18 cellular contexts compared by ENCODE assay signal in the genomic region with DNA sequence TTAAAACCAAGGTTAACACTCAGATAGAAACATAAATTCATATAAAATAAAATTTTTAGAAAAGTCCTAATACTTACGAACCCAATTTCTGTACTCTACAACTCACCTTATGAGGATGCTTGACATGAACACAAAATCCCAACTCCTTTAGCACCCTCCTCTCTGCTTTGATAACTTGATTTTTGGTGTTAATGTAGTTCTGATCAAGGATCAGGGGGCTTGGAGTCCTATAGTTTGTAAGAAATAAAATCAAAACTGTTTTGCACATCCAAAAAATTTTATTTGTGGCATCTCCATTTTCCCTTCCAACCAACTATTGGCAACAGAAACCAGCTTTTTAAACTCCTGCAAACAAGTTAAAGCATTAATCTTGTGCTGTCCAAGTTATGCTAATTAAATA. TPM values are rescaled to one million over a fixed set of nuclear protein-coding genes. Genes with fewer than 3 reads are reported as not detected.
DNase-seq lines count a peak whose midpoint lies in the region; ATAC-seq and TF ChIP-seq lines count a peak whose summit lies in the region.
"Had no signal": no experiment of that assay in that cellular context is flagged by ENCODE, and none has a peak within 500 bp of the region (broad histone marks: within the 10 kb centered on the region; RNA-seq: fewer than 3 reads in every experiment).

No MANE protein-coding gene starts in this region.

- no peak overlapping the region for H3K4me3 ChIP-seq in mesenchymal stem cell (ENCODE audit: insufficient read depth in 1 of 2, low read depth in 1 of 2, low read length in 2 of 2)
- H3K4me3 ChIP-seq: BLaER1, HAP-1 had no signal

- no peak for TF ChIP-seq CTCF in CD4-positive, alpha-beta T cell (IDR thresholded peaks at IDR 0.05)

- H3K27ac ChIP-seq in CD4-positive, alpha-beta T cell (ENCODE audit: low read depth, low read length) = no peak overlapping the region
- no peak overlapping the region for H3K27ac ChIP-seq in mesenchymal stem cell (ENCODE audit: low read length, poor library complexity, severe bottlenecking)
- H3K27ac ChIP-seq: 22Rv1, BLaER1, HL-60 had no signal

- no peak overlapping the region for H2AK5ac ChIP-seq in mesenchymal stem cell (ENCODE audit: low read length, severe bottlenecking)

- H4K8ac ChIP-seq in mesenchymal stem cell (ENCODE audit: low read length) = no peak overlapping the region

- H3K27me3 Mint-ChIP-seq in activated CD4-positive, alpha-beta T cell treated with anti-CD3 and anti-CD28 coated beads for 36 hours = no peaks in the 10 kb centered on the region
- H3K27me3 Mint-ChIP-seq in CD4-positive, alpha-beta T cell = no peaks in the 10 kb centered on the region
- H3K27me3 Mint-ChIP-seq in activated T-helper 1 cell treated with anti-CD3 and anti-CD28 coated beads, Interleukin-12 subunit alpha, Interleukin-12 subunit beta, Interleukin-2, Interleukin-4 antibody, amounts not matched to agents 30 ng/mL and 10 ng/mL and 1 ng/mL, durations not matched to agents 14 hours and 24 hours and 36 hours (ENCODE audit: insufficient read depth) = no peaks in the 10 kb centered on the region

- CTCF ChIA-PET in activated CD4-positive, alpha-beta T cell treated with anti-CD3 and anti-CD28 coated beads for 36 hours (lab: Charles Lee) = interaction anchor here (0.5 to 0.7 kb wide), 3 partner anchors 9 to 72 kb away, joined by 3 to 4 read pairs (median 4); no protein-coding TSS in a partner anchor
- CTCF ChIA-PET in CD4-positive, alpha-beta T cell (lab: Charles Lee) = interaction anchor here (1.1 to 1.4 kb wide), 2 partner anchors 15 to 22 kb away, joined by 3 to 4 read pairs; no protein-coding TSS in a partner anchor

- peak overlapping the region; percentile 49 for H3K27ac Mint-ChIP-seq in activated CD4-positive, alpha-beta T cell treated with anti-CD3 and anti-CD28 coated beads for 36 hours
- peak overlapping the region; percentile 6 for H3K27ac Mint-ChIP-seq in CD4-positive, alpha-beta T cell
- no peak overlapping the region for H3K27ac Mint-ChIP-seq in activated T-helper 1 cell treated with anti-CD3 and anti-CD28 coated beads, Interleukin-12 subunit alpha, Interleukin-12 subunit beta, Interleukin-2, Interleukin-4 antibody, amounts not matched to agents 30 ng/mL and 10 ng/mL and 1 ng/mL, durations not matched to agents 14 hours and 24 hours and 36 hours

- H2BK5ac ChIP-seq in mesenchymal stem cell (ENCODE audit: low read depth, low read length, poor library complexity, severe bottlenecking) = no peak overlapping the region

- H3K4me1 ChIP-seq in mesenchymal stem cell (ENCODE audit: control insufficient read depth, insufficient read depth, low read depth, low read length) = no peaks in the 10 kb centered on the region

- H3K36me3 Mint-ChIP-seq in activated CD4-positive, alpha-beta T cell treated with anti-CD3 and anti-CD28 coated beads for 36 hours (ENCODE audit: low read depth) = peaks cover 88% of the 10 kb centered on the region
- H3K36me3 Mint-ChIP-seq in CD4-positive, alpha-beta T cell (ENCODE audit: low read depth) = peaks cover 100% of the 10 kb centered on the region
- H3K36me3 Mint-ChIP-seq in activated T-helper 1 cell treated with anti-CD3 and anti-CD28 coated beads, Interleukin-12 subunit alpha, Interleukin-12 subunit beta, Interleukin-2, Interleukin-4 antibody, amounts not matched to agents 30 ng/mL and 10 ng/mL and 1 ng/mL, durations not matched to agents 14 hours and 24 hours and 36 hours (ENCODE audit: low read depth) = peaks cover 87% of the 10 kb centered on the region

- H2BK12ac ChIP-seq in mesenchymal stem cell (ENCODE audit: low read length in 2 of 2) = no peak overlapping the region

- intact Hi-C loops in activated CD4-positive, alpha-beta T cell treated with anti-CD3 and anti-CD28 coated beads for 36 hours (cut with DNase I, micrococcal nuclease) = no loop called here
- intact Hi-C loops in CD4-positive, alpha-beta T cell (cut with DNase I, micrococcal nuclease) = no loop called here
- intact Hi-C loops in activated T-helper 1 cell treated with anti-CD3 and anti-CD28 coated beads, Interleukin-12 subunit alpha, Interleukin-12 subunit beta, Interleukin-2, Interleukin-4 antibody, amounts not matched to agents 30 ng/mL and 10 ng/mL and 1 ng/mL, durations not matched to agents 14 hours and 24 hours and 36 hours (cut with micrococcal nuclease) = loop anchor here (1.0 kb wide), 1 partner anchor 7 kb away; a partner anchor contains a TSS

- ATAC-seq in activated CD4-positive, alpha-beta T cell treated with anti-CD3 and anti-CD28 coated beads for 36 hours = no peak
- no peak for ATAC-seq in CD4-positive, alpha-beta T cell (ENCODE audit: poor library complexity)
- no peak for ATAC-seq in HG02981 (IDR thresholded peaks at IDR 0.05; ENCODE audit: unreplicated experiment)
- no peak for ATAC-seq in HG03095 (IDR thresholded peaks at IDR 0.05; ENCODE audit: unreplicated experiment)

- POLR2A ChIA-PET in activated CD4-positive, alpha-beta T cell treated with anti-CD3 and anti-CD28 coated beads for 36 hours (lab: Charles Lee) = interaction anchor here (1.3 kb wide), 1 partner anchor 64 kb away, joined by 4 read pairs; no protein-coding TSS in a partner anchor
- POLR2A ChIA-PET in CD4-positive, alpha-beta T cell (lab: Charles Lee) = interaction anchor here (0.8 to 1.2 kb wide), 4 partner anchors 16 to 64 kb away, joined by 3 to 4 read pairs (median 4); no protein-coding TSS in a partner anchor

- no peak overlapping the region for H3K4me3 Mint-ChIP-seq in activated CD4-positive, alpha-beta T cell treated with anti-CD3 and anti-CD28 coated beads for 36 hours
- peak overlapping the region; percentile 17 for H3K4me3 Mint-ChIP-seq in CD4-positive, alpha-beta T cell
- H3K4me3 Mint-ChIP-seq in activated T-helper 1 cell treated with anti-CD3 and anti-CD28 coated beads, Interleukin-12 subunit alpha, Interleukin-12 subunit beta, Interleukin-2, Interleukin-4 antibody, amounts not matched to agents 30 ng/mL and 10 ng/mL and 1 ng/mL, durations not matched to agents 14 hours and 24 hours and 36 hours = peak overlapping the region; percentile 1

- no peaks in the 10 kb centered on the region for H3K9me3 Mint-ChIP-seq in activated CD4-positive, alpha-beta T cell treated with anti-CD3 and anti-CD28 coated beads for 36 hours (ENCODE audit: low read depth)
- H3K9me3 Mint-ChIP-seq in CD4-positive, alpha-beta T cell = no peaks in the 10 kb centered on the region
- H3K9me3 Mint-ChIP-seq in activated T-helper 1 cell treated with anti-CD3 and anti-CD28 coated beads, Interleukin-12 subunit alpha, Interleukin-12 subunit beta, Interleukin-2, Interleukin-4 antibody, amounts not matched to agents 30 ng/mL and 10 ng/mL and 1 ng/mL, durations not matched to agents 14 hours and 24 hours and 36 hours = no peaks in the 10 kb centered on the region

- H3K14ac ChIP-seq in mesenchymal stem cell (ENCODE audit: low read length in 2 of 2) = no peak overlapping the region

- no peak overlapping the region for H3K18ac ChIP-seq in mesenchymal stem cell (ENCODE audit: low read depth in 1 of 2, low read length in 2 of 2)

- H2AFZ ChIP-seq in mesenchymal stem cell (ENCODE audit: low read depth, low read length) = no peak overlapping the region

- peaks cover 7 to 100% of the 10 kb centered on the region in 2 experiments for H3K36me3 ChIP-seq in mesenchymal stem cell (ENCODE audit: control insufficient read depth in 1 of 2, insufficient read depth in 2 of 2, low read depth in 1 of 2, low read length in 2 of 2)

- no peak overlapping the region for H3K23ac ChIP-seq in mesenchymal stem cell (ENCODE audit: low read length in 2 of 2)

- H3K4ac ChIP-seq in mesenchymal stem cell (ENCODE audit: low read depth in 1 of 2, low read length in 2 of 2) = no peak overlapping the region

- H3K4me2 ChIP-seq in mesenchymal stem cell (ENCODE audit: low read length, poor library complexity, severe bottlenecking) = no peak overlapping the region
- H3K4me2 ChIP-seq: BLaER1 had no signal

- H3K9ac ChIP-seq in mesenchymal stem cell (ENCODE audit: low read length) = peak overlapping the region; percentile 99
- H3K9ac ChIP-seq: BLaER1 had no signal

- H2BK15ac ChIP-seq in mesenchymal stem cell (ENCODE audit: low read depth, poor library complexity, severe bottlenecking) = no peak overlapping the region

- H3K4me1 Mint-ChIP-seq in activated CD4-positive, alpha-beta T cell treated with anti-CD3 and anti-CD28 coated beads for 36 hours = peaks cover 78% of the 10 kb centered on the region
- H3K4me1 Mint-ChIP-seq in CD4-positive, alpha-beta T cell (ENCODE audit: low read depth) = peaks cover 91% of the 10 kb centered on the region
- H3K4me1 Mint-ChIP-seq in activated T-helper 1 cell treated with anti-CD3 and anti-CD28 coated beads, Interleukin-12 subunit alpha, Interleukin-12 subunit beta, Interleukin-2, Interleukin-4 antibody, amounts not matched to agents 30 ng/mL and 10 ng/mL and 1 ng/mL, durations not matched to agents 14 hours and 24 hours and 36 hours (ENCODE audit: low read depth) = peaks cover 73% of the 10 kb centered on the region

- H3K27me3 ChIP-seq in CD4-positive, alpha-beta T cell (ENCODE audit: control insufficient read depth, insufficient read depth, low read length) = no peaks in the 10 kb centered on the region
- no peaks in the 10 kb centered on the region for H3K27me3 ChIP-seq in mesenchymal stem cell (ENCODE audit: control insufficient read depth in 1 of 2, insufficient read depth in 1 of 2, low read length in 2 of 2)
- H3K27me3 ChIP-seq: BLaER1 had no signal

- H3K9me3 ChIP-seq in CD4-positive, alpha-beta T cell (ENCODE audit: control insufficient read depth, low read length) = no peaks in the 10 kb centered on the region
- H3K9me3 ChIP-seq in mesenchymal stem cell (ENCODE audit: control insufficient read depth, low read length) = no peaks in the 10 kb centered on the region
- H3K9me3 ChIP-seq: BLaER1, HAP-1 had no signal

- DNase-seq in activated CD4-positive, alpha-beta T cell treated with anti-CD3 and anti-CD28 coated beads for 36 hours = no peak
- no peak for DNase-seq in activated CD4-positive, alpha-beta T cell treated with anti-CD3 and anti-CD28 coated beads, Interleukin-2, amount 50 U/mL, for 1 hour
- DNase-seq in CD4-positive, alpha-beta T cell = no peak
- no peak for DNase-seq in activated T-helper 1 cell treated with anti-CD3 and anti-CD28 coated beads, Interleukin-12 subunit alpha, Interleukin-12 subunit beta, Interleukin-2, Interleukin-4 antibody, amounts not matched to agents 30 ng/mL and 10 ng/mL and 1 ng/mL, durations not matched to agents 14 hours and 24 hours and 36 hours (ENCODE audit: low spot score)
- peak; percentile 26 for DNase-seq in mesenchymal stem cell
- DNase-seq in ecto neural progenitor cell (ENCODE audit: low spot score) = no peak
- DNase-seq: COR-L47, DMS53, NCI-H1105, NCI-H187, NCI-H446 treated with DMSO at 0.1 percent for 48 hours, NCI-H748 treated with DMSO at 0.1 percent for 48 hours had no signal

- no peak overlapping the region for H2BK120ac ChIP-seq in mesenchymal stem cell (ENCODE audit: low read depth, low read length)

- H4K91ac ChIP-seq in mesenchymal stem cell (ENCODE audit: low read length) = no peak overlapping the region

- no CpG with 5 or more reads among the region's 1 CpG for WGBS in mesenchymal stem cell

- peaks cover 1% of the 10 kb centered on the region for H3K79me1 ChIP-seq in mesenchymal stem cell (replicated peaks; ENCODE audit: low read length, poor library complexity, severe bottlenecking)

RNA-seq across cellular contexts. Expression of a gene that starts 7.0 kb away (rescaled TPM):
- 100 to 1,000 TPM; 163 to 215 TPM for total RNA-seq in activated CD4-positive, alpha-beta T cell treated with anti-CD3 and anti-CD28 coated beads for 36 hours
- total RNA-seq in CD4-positive, alpha-beta T cell = 1,000 to 10,000 TPM; 1,350 to 1,388 TPM
- total RNA-seq in activated T-helper 1 cell treated with anti-CD3 and anti-CD28 coated beads, Interleukin-12 subunit alpha, Interleukin-12 subunit beta, Interleukin-2, Interleukin-4 antibody, amounts not matched to agents 30 ng/mL and 10 ng/mL and 1 ng/mL, durations not matched to agents 14 hours and 24 hours and 36 hours = 167 and 204 TPM in 2 replicates
- 87.8 TPM for polyA plus RNA-seq in mesenchymal stem cell (2013, experiment 1 of 2)
- 78.4 TPM for polyA plus RNA-seq in mesenchymal stem cell (2013, experiment 2 of 2)
